Comparison of ENCODE assay signal across 15 cellular contexts in genomic region chr1:158185770-158186705, GRCh38.
DNase-seq lines count a peak whose midpoint lies in the region; TF ChIP-seq lines count a peak whose summit lies in the region.
"Had no signal": no experiment of that assay in that cellular context is flagged by ENCODE, and none has a peak within 500 bp of the region (broad histone marks: within the 10 kb centered on the region; RNA-seq: fewer than 3 reads in every experiment).

No MANE protein-coding gene starts in this region.

- no peak for TF ChIP-seq CTCF in fibroblast of pulmonary artery (IDR thresholded peaks at IDR 0.05; ENCODE audit: low read length, missing control alignments)

- no peaks in the 10 kb centered on the region for H3K36me3 ChIP-seq in NT2/D1 (ENCODE audit: insufficient read depth, insufficient read length, low read length)
- H3K36me3 ChIP-seq: adrenal gland had no signal

- no peaks in the 10 kb centered on the region; the same call in 1 of the 2 replicates for H3K9me3 ChIP-seq in NT2/D1 (ENCODE audit: insufficient read depth, low read length)
- H3K9me3 ChIP-seq: adrenal gland had no signal

- peak overlapping the region; percentile 32 for H3K9ac ChIP-seq in NT2/D1 (ENCODE audit: insufficient read length, low read depth)

- H3K4me3 ChIP-seq in NT2/D1 (ENCODE audit: insufficient read length, low read depth) = no peak overlapping the region
- H3K4me3 ChIP-seq in fibroblast of pulmonary artery (replicated peaks; ENCODE audit: low read depth, low read length) = no peak overlapping the region
- H3K4me3 ChIP-seq: adrenal gland had no signal

- H3K4me1 ChIP-seq in NT2/D1 (ENCODE audit: insufficient read depth, insufficient read length) = peaks cover 6% of the 10 kb centered on the region

- H3K27me3 ChIP-seq in NT2/D1 (ENCODE audit: insufficient read depth, insufficient read length) = peaks cover 42% of the 10 kb centered on the region

- DNase-seq in ELF-1 (ENCODE audit: low read depth, low spot score) (peak; percentile 23), NT2/D1 (ENCODE audit: low read depth, low spot score) (peak; percentile 67), fibroblast of pulmonary artery (ENCODE audit: low read depth) (peak; percentile 13), pons (ENCODE audit: low spot score) (peak; percentile 30), ecto neural progenitor cell (ENCODE audit: low spot score) (no peak), NCI-H187 treated with DMSO at 0.1 percent for 48 hours (lab: John Stamatoyannopoulos, UW) (no peak), NCI-H146 treated with DMSO at 0.1 percent for 48 hours (lab: John Stamatoyannopoulos, UW; ENCODE audit: unreplicated experiment) (no peak)
- DNase-seq: activated CD4-positive, alpha-beta T cell treated with anti-CD3 and anti-CD28 coated beads, Interleukin-2, amount 50 U/mL, for 48 hours; adrenal gland; C1 segment of cervical spinal cord; cerebellar nuclear complex; HCEC 1CT; NCI-H2081 treated with DMSO at 0.1 percent for 48 hours; stimulated activated CD4-positive, alpha-beta T cell treated with anti-CD3 and anti-CD28 coated beads, Interleukin-12 subunit alpha, Interleukin-12 subunit beta, amount 100 ng/mL, for 4 hours; T-helper 9 cell had no signal

Comparison
In these comparisons a context has a peak if more than half of its experiments do, and no peak if none do; other contexts are left out.
1. DNase-seq: peak in ELF-1 (single experiment), NT2/D1 (single experiment), fibroblast of pulmonary artery (single experiment) and pons (single experiment); none in ecto neural progenitor cell (single experiment), NCI-H187 treated with DMSO at 0.1 percent for 48 hours (single experiment) and NCI-H146 treated with DMSO at 0.1 percent for 48 hours (single experiment).